16 cellular contexts compared by ENCODE assay signal in the genomic region with DNA sequence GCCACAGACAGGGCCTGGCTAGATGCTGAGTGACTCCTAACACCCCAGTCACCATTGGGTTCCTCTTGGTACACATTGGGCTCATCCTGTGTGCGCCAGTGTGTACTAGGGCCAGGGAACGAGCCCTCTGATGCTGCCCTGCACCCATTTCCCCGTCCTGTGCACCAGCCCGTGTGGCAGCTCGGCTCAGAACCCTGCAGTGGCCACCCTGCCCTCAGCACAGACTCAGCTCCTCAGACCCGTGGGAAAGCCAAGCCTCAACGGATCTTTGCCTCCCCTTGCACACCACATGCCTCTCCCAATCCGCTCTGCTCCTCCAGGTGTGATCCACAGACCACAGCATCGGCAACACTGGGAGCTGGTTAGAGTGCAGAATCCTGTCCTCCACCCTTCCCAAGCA. TPM values are rescaled to one million over a fixed set of nuclear protein-coding genes. Genes with fewer than 3 reads are reported as not detected.
DNase-seq lines count a peak whose midpoint lies in the region; ATAC-seq, FAIRE-seq and TF ChIP-seq lines count a peak whose summit lies in the region.
"Had no signal": no experiment of that assay in that cellular context is flagged by ENCODE, and none has a peak within 500 bp of the region (broad histone marks: within the 10 kb centered on the region; RNA-seq: fewer than 3 reads in every experiment).

No MANE protein-coding gene starts in this region.

- ATAC-seq in K562: no peak

- H3K9me1 ChIP-seq in K562 (ENCODE audit: control insufficient read depth, insufficient read depth, low read length): no peaks in the 10 kb centered on the region

- H4K20me1 ChIP-seq in K562 (replicated peaks; ENCODE audit: control insufficient read depth, insufficient read depth, low read length): no peaks in the 10 kb centered on the region; the same call in 1 of the 2 replicates
- no peaks in the 10 kb centered on the region for H4K20me1 ChIP-seq in smooth muscle cell (ENCODE audit: low read depth)

- H3K27ac ChIP-seq in K562 (ENCODE audit: extremely low read depth, low read depth, low read length) (peak overlapping the region; percentile 28; the same call in 1 of the 3 replicates), smooth muscle cell (ENCODE audit: low read depth) (peak overlapping the region; percentile 76)

- no peak overlapping the region for H2AFZ ChIP-seq in K562 (ENCODE audit: low read depth, low read length)
- H2AFZ ChIP-seq in smooth muscle cell (ENCODE audit: low read depth): no peak overlapping the region

- no peaks in the 10 kb centered on the region for H3K27me3 ChIP-seq in H7 (ENCODE audit: control insufficient read depth, insufficient read depth, low read length)
- H3K27me3 ChIP-seq in K562 (ENCODE audit: control insufficient read depth in 2 of 2, insufficient read depth in 2 of 2, low read length in 2 of 2): peaks cover 0 to 6% of the 10 kb centered on the region in 2 experiments; a peak in 1 of 5 replicates
- no peaks in the 10 kb centered on the region for H3K27me3 ChIP-seq in smooth muscle cell (ENCODE audit: low read depth)
- H3K27me3 ChIP-seq: MG63 had no signal

- TF ChIP-seq CTCF in K562 (IDR thresholded peaks at IDR 0.05 in 2 of 3, conservative IDR thresholded peaks at IDR 0.05 in 1 of 3; ENCODE audit: insufficient read depth in 2 of 3, low read depth in 1 of 3, low read length in 3 of 3) (no peak), smooth muscle cell (IDR thresholded peaks at IDR 0.05; ENCODE audit: borderline replicate concordance, insufficient read depth, poor library complexity, severe bottlenecking) (no peak)

- no peak overlapping the region for H3K4me2 ChIP-seq in K562 (ENCODE audit: insufficient read depth, low read length)
- H3K4me2 ChIP-seq in smooth muscle cell: no peak overlapping the region

- intact Hi-C loops in K562 (cut with micrococcal nuclease): no loop called here

- BruUV-seq in K562 (replicated peaks; lab: Mats Ljungman, UMichigan): no TSS peak

- H3K4me1 ChIP-seq in K562 (replicated peaks in 1 of 2; ENCODE audit: control insufficient read depth in 2 of 2, insufficient read depth in 2 of 2, low read length in 2 of 2): peaks cover 5 to 10% of the 10 kb centered on the region in 2 experiments; a peak in 3 of 5 replicates
- peaks cover 9% of the 10 kb centered on the region for H3K4me1 ChIP-seq in smooth muscle cell (ENCODE audit: low read depth)

- H3K36me3 ChIP-seq in H7 (replicated peaks; ENCODE audit: control insufficient read depth, insufficient read depth, low read length): peaks cover 4% of the 10 kb centered on the region
- H3K36me3 ChIP-seq in K562 (ENCODE audit: control insufficient read depth, insufficient read depth, low read length): no peaks in the 10 kb centered on the region
- H3K36me3 ChIP-seq in smooth muscle cell (ENCODE audit: low read depth): peaks cover 9% of the 10 kb centered on the region
- H3K36me3 ChIP-seq: MG63 had no signal

- CTCF ChIA-PET in K562 (lab: Yijun Ruan, JAX; ENCODE audit: low intra/inter-chr PET ratio): no interaction called here

- TF ChIP-seq RAD21 in K562 (CRISPR knock-in tag; conservative IDR thresholded peaks at IDR 0.05 in 1 of 2, IDR thresholded peaks at IDR 0.05 in 1 of 2): no peak

- H3K4me3 ChIP-seq in H7 (ENCODE audit: insufficient read depth, low read depth, low read length) (no peak overlapping the region), K562 (no peak overlapping the region), smooth muscle cell (no peak overlapping the region)
- H3K4me3 ChIP-seq: MG63 had no signal

- H3K9ac ChIP-seq in K562 (ENCODE audit: insufficient read depth in 1 of 2, low read depth in 2 of 2, low read length in 2 of 2) (peak overlapping the region in 1 of 2 experiments; percentile 58; a peak in 1 of 4 replicates), smooth muscle cell (ENCODE audit: low read depth) (no peak overlapping the region)

- FAIRE-seq in K562 (lab: Jason Lieb, UNC) (no peak), H54 (lab: Jason Lieb, UNC) (no peak)

- H3K79me2 ChIP-seq in K562 (ENCODE audit: control insufficient read depth, insufficient read depth, low read length) (no peaks in the 10 kb centered on the region), smooth muscle cell (ENCODE audit: low read depth) (no peaks in the 10 kb centered on the region)

- no peak for TF ChIP-seq EP300 in K562 (IDR thresholded peaks at IDR 0.05; ENCODE audit: low read length)

- POLR2A ChIA-PET in K562 (lab: Yijun Ruan, JAX): no interaction called here

- in situ Hi-C loops in K562 (cut with MboI): no loop called here

- DNase-seq in H7 (peak; percentile 25), K562 (ENCODE audit: extremely low read depth in 1 of 4, low spot score in 3 of 4) (peak in 1 of 4 experiments; percentile 8), mesenteric fat pad (ENCODE audit: low spot score) (peak; percentile 65), smooth muscle cell (lab: John Stamatoyannopoulos, UW; ENCODE audit: unreplicated experiment) (no peak), NCI-H446 (lab: John Stamatoyannopoulos, UW) (no peak), H54 (ENCODE audit: insufficient read length, low spot score) (no peak)
- DNase-seq in activated CD4-positive, alpha-beta T cell treated with anti-CD3 and anti-CD28 coated beads, Interleukin-2, amount 50 U/mL, for 48 hours: no peak
- DNase-seq: CD4-positive, alpha-beta memory T cell; DMS79 treated with DMSO at 0.1 percent for 48 hours; GDM1; MG63; NCI-H1092 treated with DMSO at 0.1 percent for 48 hours; NCI-H1694; NCI-H2107; NCI-H345; SHP77 treated with DMSO at 0.1 percent for 48 hours had no signal

- TF ChIP-seq POLR2A in K562 (conservative IDR thresholded peaks at IDR 0.05): no peak
- TF ChIP-seq POLR2A in H54 (IDR thresholded peaks at IDR 0.05; ENCODE audit: low read depth, low read length): no peak

- 17% methylated on average over 9 of the region's 9 CpGs for WGBS in K562 (ENCODE audit: insufficient coverage, low coverage, missing lambda C conversion rate)
- WGBS in smooth muscle cell (ENCODE audit: low lambda C conversion rate): 92% methylated on average over 9 of the region's 9 CpGs

- peaks cover 10% of the 10 kb centered on the region for H3F3A ChIP-seq in smooth muscle cell (ENCODE audit: low read depth)

- H3K9me3 ChIP-seq in K562 (replicated peaks; ENCODE audit: control insufficient read depth, insufficient read depth, low read depth, low read length) (no peaks in the 10 kb centered on the region), smooth muscle cell (replicated peaks; ENCODE audit: low read depth) (no peaks in the 10 kb centered on the region)
- H3K9me3 ChIP-seq: MG63 had no signal

TF ChIP-seq in K562, 482 proteins besides CTCF, POLR2A, EP300 and RAD21 (continues in another document):
- TF ChIP-seq SREBF2 (CRISPR knock-in tag; IDR thresholded peaks at IDR 0.05) (no peak), ZBTB8A (IDR thresholded peaks at IDR 0.05; ENCODE audit: partially characterized antibody) (no peak), HIVEP1 (CRISPR knock-in tag; IDR thresholded peaks at IDR 0.05) (no peak), PHTF2 (CRISPR knock-in tag; IDR thresholded peaks at IDR 0.05) (no peak), JUNB (CRISPR knock-in tag; conservative IDR thresholded peaks at IDR 0.05) (no peak), HNRNPK (IDR thresholded peaks at IDR 0.05; ENCODE audit: low read depth, low read length, poor library complexity, severe bottlenecking) (no peak)

RNA-seq across cellular contexts. Expression of a gene that starts 38.6 kb away (rescaled TPM):
- 4.5 and 15.4 TPM in 2 replicates for total RNA-seq in H7 (2014; rRNA removed; shearing (Covaris generic))
- total RNA-seq in K562 (2011; cell fraction: chromatin; rRNA removed; ENCODE audit: low replicate concordance): 3.4 and 3.9 TPM in 2 replicates
- total RNA-seq in K562 (2011; cell fraction: nucleolus; rRNA removed): 1.3 and 1.6 TPM in 2 replicates
- total RNA-seq in K562 (2011; cell fraction: nucleoplasm; rRNA removed): 1.1 and 2.0 TPM in 2 replicates
- total RNA-seq in K562 (2014; rRNA removed) (0.91 and 2.3 TPM in 2 replicates), K562 (2014; rRNA removed; fragmentation: Illumina TruSeq; extraction: Trizol) (1.1 and 1.2 TPM in 2 replicates), K562 (2015; rRNA removed; fragmentation: Illumina TruSeq; extraction: Trizol) (1.4 and 1.7 TPM in 2 replicates), K562 (2021) (3.2 and 3.4 TPM in 2 replicates), mesenteric fat pad (16.6 TPM), smooth muscle cell (11.5 and 15.5 TPM in 2 replicates)
- polyA plus RNA-seq in K562 (2011; rRNA removed) (0.01 and 0.22 TPM in 2 replicates), K562 (2014; fragmentation: Illumina TruSeq; extraction: Trizol) (1.2 and 1.5 TPM in 2 replicates), K562 (2014; fragmentation: Nextera tagmentation; extraction: Ambion mirVana) (under 1 TPM; 0.03 to 0.08 TPM), K562 (2014; rRNA removed) (2.6 and 2.7 TPM in 2 replicates), smooth muscle cell (6.7 and 7.5 TPM in 2 replicates)
- polyA plus RNA-seq in K562 (2011; cell fraction: cytosol; rRNA removed): 0.01 and 0.10 TPM in 2 replicates
- 0.03 and 1.2 TPM in 2 replicates for polyA plus RNA-seq in K562 (2011; cell fraction: nucleus; rRNA removed)
- polyA plus RNA-seq in K562 (2012): 1.3 and 3.9 TPM in 2 replicates
- polyA minus RNA-seq in K562 (2011; rRNA and poly(A)+ RNA removed): 0.06 and 0.18 TPM in 2 replicates
- polyA minus RNA-seq in K562 (2011; cell fraction: cytosol; rRNA and poly(A)+ RNA removed): 0.10 TPM in 1 of 2 replicates, not detected in the other
- polyA minus RNA-seq in K562 (2011; cell fraction: nucleus; rRNA and poly(A)+ RNA removed): 0.44 and 1.1 TPM in 2 replicates

RNA-seq across cellular contexts. Expression of a gene that starts 41.2 kb away (rescaled TPM):
- 6.2 and 7.5 TPM in 2 replicates for total RNA-seq in H7 (2014; rRNA removed; shearing (Covaris generic))
- total RNA-seq in K562 (2011; cell fraction: chromatin; rRNA removed; ENCODE audit: low replicate concordance): 0.62 and 0.63 TPM in 2 replicates
- 0.26 and 0.33 TPM in 2 replicates for total RNA-seq in K562 (2011; cell fraction: nucleolus; rRNA removed)
- total RNA-seq in K562 (2011; cell fraction: nucleoplasm; rRNA removed): 0.31 and 0.51 TPM in 2 replicates
- total RNA-seq in K562 (2014; rRNA removed) (0.54 and 0.61 TPM in 2 replicates), K562 (2014; rRNA removed; fragmentation: Illumina TruSeq; extraction: Trizol) (0.29 and 0.45 TPM in 2 replicates), K562 (2015; rRNA removed; fragmentation: Illumina TruSeq; extraction: Trizol) (0.45 and 0.51 TPM in 2 replicates), K562 (2021) (0.47 and 0.55 TPM in 2 replicates), mesenteric fat pad (4.0 TPM), smooth muscle cell (7.9 and 8.5 TPM in 2 replicates)
- polyA plus RNA-seq in K562 (2011; rRNA removed) (0.03 TPM in 1 of 2 replicates, not detected in the other), K562 (2014; fragmentation: Illumina TruSeq; extraction: Trizol) (0.26 and 0.33 TPM in 2 replicates), K562 (2014; fragmentation: Nextera tagmentation; extraction: Ambion mirVana) (under 1 TPM in 1 of 2 experiments, not detected in 1; 0.07 TPM), K562 (2014; rRNA removed) (0.36 and 0.42 TPM in 2 replicates), smooth muscle cell (6.2 and 6.9 TPM in 2 replicates)
- polyA plus RNA-seq in K562 (2011; cell fraction: cytosol; rRNA removed): 0.01 TPM in 1 of 2 replicates, not detected in the other
- polyA plus RNA-seq in K562 (2011; cell fraction: nucleus; rRNA removed): 0.10 TPM in 1 of 2 replicates, not detected in the other
- polyA plus RNA-seq in K562 (2012): 0.36 and 1.2 TPM in 2 replicates
- polyA minus RNA-seq in K562 (2011; rRNA and poly(A)+ RNA removed): 0.04 TPM in 1 of 2 replicates, not detected in the other
- not detected in 2 replicates for polyA minus RNA-seq in K562 (2011; cell fraction: cytosol; rRNA and poly(A)+ RNA removed)
- 0.13 TPM in 1 of 2 replicates, not detected in the other for polyA minus RNA-seq in K562 (2011; cell fraction: nucleus; rRNA and poly(A)+ RNA removed)

Comparison
In these comparisons a context has a peak if more than half of its experiments do, and no peak if none do; other contexts are left out.
1. DNase-seq: peak in H7 (single experiment) and mesenteric fat pad (single experiment); none in smooth muscle cell (single experiment), NCI-H446 (0 of 2), activated CD4-positive, alpha-beta T cell treated with anti-CD3 and anti-CD28 coated beads, Interleukin-2, amount 50 U/mL, for 48 hours (0 of 2) and H54 (single experiment).